8 cellular contexts compared by ENCODE assay signal in genomic region chr3:142225885-142226215, GRCh38. TPM values are rescaled to one million over a fixed set of nuclear protein-coding genes. Genes with fewer than 3 reads are reported as not detected.
DNase-seq lines count a peak whose midpoint lies in the region; ATAC-seq and TF ChIP-seq lines count a peak whose summit lies in the region.

No MANE protein-coding gene starts in this region.

- no peak for TF ChIP-seq CTCF in left lung (IDR thresholded peaks at IDR 0.05)
- TF ChIP-seq CTCF in tibial artery (IDR thresholded peaks at IDR 0.05), result no peak

- ATAC-seq in activated CD8-positive, alpha-beta memory T cell treated with anti-CD3 and anti-CD28 coated beads, Interleukin-2, amount 10 ng/mL, durations not matched to agents 7 days and 5 days, result peak; percentile 1
- ATAC-seq in left lung (no peak), GM18505 (IDR thresholded peaks at IDR 0.05; ENCODE audit: unreplicated experiment) (no peak)

- H3K27me3 Mint-ChIP-seq in activated CD8-positive, alpha-beta memory T cell treated with anti-CD3 and anti-CD28 coated beads, Interleukin-2, amount 10 ng/mL, durations not matched to agents 7 days and 5 days, result no peaks in the 10 kb centered on the region
- no peaks in the 10 kb centered on the region for H3K27me3 Mint-ChIP-seq in activated T-helper 2 cell treated with anti-CD3 and anti-CD28 coated beads, Interferon-gamma antibody, Interleukin-2, Interleukin-4, amounts not matched to agents 10 μg/mL and 5 μg/mL and 100 μg/mL, durations not matched to agents 14 hours and 24 hours and 36 hours (ENCODE audit: low read depth)

- CTCF ChIA-PET in activated CD8-positive, alpha-beta memory T cell treated with anti-CD3 and anti-CD28 coated beads, Interleukin-2, amount 10 ng/mL, durations not matched to agents 7 days and 5 days (lab: Charles Lee), result interaction anchor here (0.5 to 1.3 kb wide), 5 partner anchors 9 to 239 kb away, joined by 3 to 4 read pairs (median 3); no protein-coding TSS in a partner anchor

- DNase-seq in activated CD8-positive, alpha-beta memory T cell treated with anti-CD3 and anti-CD28 coated beads, Interleukin-2, amount 10 ng/mL, durations not matched to agents 7 days and 5 days, result no peak
- DNase-seq in activated CD8-positive, alpha-beta memory T cell treated with anti-CD3 and anti-CD28 coated beads, Interleukin-2, amount 50 U/mL, for 48 hours, result no peak
- no peak for DNase-seq in activated T-helper 2 cell treated with anti-CD3 and anti-CD28 coated beads, Interferon-gamma antibody, Interleukin-2, Interleukin-4, amounts not matched to agents 10 μg/mL and 5 μg/mL and 100 μg/mL, durations not matched to agents 14 hours and 24 hours and 36 hours (ENCODE audit: low spot score)
- no peak for DNase-seq in left lung
- no peak for DNase-seq in tibial artery
- no peak for DNase-seq in SK-N-DZ (ENCODE audit: low spot score)
- no peak for DNase-seq in activated CD4-positive, alpha-beta T cell treated with anti-CD3 and anti-CD28 coated beads for 1 hour

- H3K36me3 ChIP-seq in left lung, result no peaks in the 10 kb centered on the region
- no peaks in the 10 kb centered on the region for H3K36me3 ChIP-seq in tibial artery

- H3K4me1 Mint-ChIP-seq in activated CD8-positive, alpha-beta memory T cell treated with anti-CD3 and anti-CD28 coated beads, Interleukin-2, amount 10 ng/mL, durations not matched to agents 7 days and 5 days, result peaks cover 22% of the 10 kb centered on the region
- H3K4me1 Mint-ChIP-seq in activated T-helper 2 cell treated with anti-CD3 and anti-CD28 coated beads, Interferon-gamma antibody, Interleukin-2, Interleukin-4, amounts not matched to agents 10 μg/mL and 5 μg/mL and 100 μg/mL, durations not matched to agents 14 hours and 24 hours and 36 hours (ENCODE audit: low read depth), result peaks cover 19% of the 10 kb centered on the region

- H3K9me3 ChIP-seq in left lung, result no peaks in the 10 kb centered on the region
- H3K9me3 ChIP-seq in tibial artery, result no peaks in the 10 kb centered on the region

- H3K27me3 ChIP-seq in left lung (no peaks in the 10 kb centered on the region), tibial artery (no peaks in the 10 kb centered on the region)

- H3K4me3 Mint-ChIP-seq in activated CD8-positive, alpha-beta memory T cell treated with anti-CD3 and anti-CD28 coated beads, Interleukin-2, amount 10 ng/mL, durations not matched to agents 7 days and 5 days, result peak overlapping the region; percentile 86
- H3K4me3 Mint-ChIP-seq in activated T-helper 2 cell treated with anti-CD3 and anti-CD28 coated beads, Interferon-gamma antibody, Interleukin-2, Interleukin-4, amounts not matched to agents 10 μg/mL and 5 μg/mL and 100 μg/mL, durations not matched to agents 14 hours and 24 hours and 36 hours (ENCODE audit: low read depth), result peak overlapping the region; percentile 93

- H3K9me3 Mint-ChIP-seq in activated CD8-positive, alpha-beta memory T cell treated with anti-CD3 and anti-CD28 coated beads, Interleukin-2, amount 10 ng/mL, durations not matched to agents 7 days and 5 days (ENCODE audit: low read depth), result no peaks in the 10 kb centered on the region
- no peaks in the 10 kb centered on the region for H3K9me3 Mint-ChIP-seq in activated T-helper 2 cell treated with anti-CD3 and anti-CD28 coated beads, Interferon-gamma antibody, Interleukin-2, Interleukin-4, amounts not matched to agents 10 μg/mL and 5 μg/mL and 100 μg/mL, durations not matched to agents 14 hours and 24 hours and 36 hours

- H3K4me1 ChIP-seq in left lung, result peaks cover 3 to 34% of the 10 kb centered on the region in 2 donors
- H3K4me1 ChIP-seq in tibial artery, result peaks cover 0 to 34% (median 10%) of the 10 kb centered on the region in 4 donors

- peak overlapping the region; percentile 64 to 84 for H3K4me3 ChIP-seq in left lung
- H3K4me3 ChIP-seq in tibial artery, result peak overlapping the region; percentile 85 to 99

- intact Hi-C loops in activated T-helper 2 cell treated with anti-CD3 and anti-CD28 coated beads, Interferon-gamma antibody, Interleukin-2, Interleukin-4, amounts not matched to agents 10 μg/mL and 5 μg/mL and 100 μg/mL, durations not matched to agents 14 hours and 24 hours and 36 hours (cut with micrococcal nuclease), result loop anchor here (1.0 to 5.0 kb wide), 4 partner anchors 41 to 488 kb away; partner anchors contain the start of genes RNF7 and TFDP2
- intact Hi-C loops in left lung (cut with DNase I) (no loop called here), tibial artery (cut with DNase I; ENCODE audit: low total_unique reads) (loop anchor here (10.0 kb wide), 1 partner anchor 81 kb away; the partner anchor contains the start of gene TFDP2)

- H3K36me3 Mint-ChIP-seq in activated CD8-positive, alpha-beta memory T cell treated with anti-CD3 and anti-CD28 coated beads, Interleukin-2, amount 10 ng/mL, durations not matched to agents 7 days and 5 days, result peaks cover 1% of the 10 kb centered on the region
- H3K36me3 Mint-ChIP-seq in activated T-helper 2 cell treated with anti-CD3 and anti-CD28 coated beads, Interferon-gamma antibody, Interleukin-2, Interleukin-4, amounts not matched to agents 10 μg/mL and 5 μg/mL and 100 μg/mL, durations not matched to agents 14 hours and 24 hours and 36 hours (ENCODE audit: low read depth), result no peaks in the 10 kb centered on the region

- TF ChIP-seq POLR2A in GM18505 (IDR thresholded peaks at IDR 0.05; ENCODE audit: borderline replicate concordance, extremely low read depth, insufficient read depth, insufficient read length), result no peak

- H3K27ac ChIP-seq in left lung (peak overlapping the region; percentile 84 to 90), tibial artery (peak overlapping the region; percentile 89 to 92)

- H3K27ac Mint-ChIP-seq in activated CD8-positive, alpha-beta memory T cell treated with anti-CD3 and anti-CD28 coated beads, Interleukin-2, amount 10 ng/mL, durations not matched to agents 7 days and 5 days, result peak overlapping the region; percentile 78
- peak overlapping the region; percentile 33 for H3K27ac Mint-ChIP-seq in activated T-helper 2 cell treated with anti-CD3 and anti-CD28 coated beads, Interferon-gamma antibody, Interleukin-2, Interleukin-4, amounts not matched to agents 10 μg/mL and 5 μg/mL and 100 μg/mL, durations not matched to agents 14 hours and 24 hours and 36 hours

RNA-seq across cellular contexts. Expression of gene GK5, which starts 0.5 kb away (rescaled TPM):
- 10 to 100 TPM; 18.8 to 25.7 TPM for total RNA-seq in activated CD8-positive, alpha-beta memory T cell treated with anti-CD3 and anti-CD28 coated beads, Interleukin-2, amount 10 ng/mL, durations not matched to agents 7 days and 5 days
- total RNA-seq in activated T-helper 2 cell treated with anti-CD3 and anti-CD28 coated beads, Interferon-gamma antibody, Interleukin-2, Interleukin-4, amounts not matched to agents 10 μg/mL and 5 μg/mL and 100 μg/mL, durations not matched to agents 14 hours and 24 hours and 36 hours, result 20.1 and 22.0 TPM in 2 replicates
- 10 to 100 TPM; 15.7 to 20.8 TPM for total RNA-seq in left lung
- polyA plus RNA-seq in SK-N-DZ (2014; cell fraction: cytosol; rRNA removed), result 8.1 and 10.8 TPM in 2 replicates
- 26.8 and 57.4 TPM in 2 replicates for polyA plus RNA-seq in SK-N-DZ (2014; cell fraction: nucleus; rRNA removed)

Comparison
In these comparisons a context has a peak if more than half of its experiments do, and no peak if none do; other contexts are left out.
1. intact Hi-C loops: an anchor here in activated T-helper 2 cell treated with anti-CD3 and anti-CD28 coated beads, Interferon-gamma antibody, Interleukin-2, Interleukin-4, amounts not matched to agents 10 μg/mL and 5 μg/mL and 100 μg/mL, durations not matched to agents 14 hours and 24 hours and 36 hours (1.0 to 5.0 kb wide) and tibial artery (10.0 kb wide); none called in left lung.